29 cellular contexts compared by ENCODE assay signal in the genomic region with DNA sequence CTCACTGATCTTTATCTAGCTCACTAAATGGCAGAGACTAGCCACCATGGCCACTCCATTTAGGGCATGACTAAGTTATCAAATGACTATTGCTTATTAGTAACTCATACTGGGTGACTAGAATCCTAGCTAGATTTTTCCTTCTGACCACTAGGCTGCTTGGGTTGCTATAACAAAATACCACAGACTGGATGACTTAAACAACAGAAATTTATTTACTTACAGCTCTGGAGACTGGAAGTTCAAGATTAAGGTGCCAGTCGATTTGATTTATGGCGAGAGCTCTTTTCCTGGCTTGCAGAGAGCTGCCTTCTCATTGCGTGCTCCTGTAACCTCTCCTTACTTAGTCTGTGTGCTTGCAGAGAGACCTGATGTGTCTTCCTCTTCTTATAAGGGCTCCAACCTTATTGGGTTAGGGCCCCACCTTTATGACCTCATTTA. TPM values are rescaled to one million over a fixed set of nuclear protein-coding genes. Genes with fewer than 3 reads are reported as not detected.
DNase-seq lines count a peak whose midpoint lies in the region; ATAC-seq, FAIRE-seq and TF ChIP-seq lines count a peak whose summit lies in the region.
"Had no signal": no experiment of that assay in that cellular context is flagged by ENCODE, and none has a peak within 500 bp of the region (broad histone marks: within the 10 kb centered on the region; RNA-seq: fewer than 3 reads in every experiment).

No MANE protein-coding gene starts in this region.

- H3K23ac ChIP-seq in trophoblast cell (ENCODE audit: low read length) = no peak overlapping the region

- H3K27me3 ChIP-seq in K562 (ENCODE audit: control insufficient read depth in 2 of 2, insufficient read depth in 2 of 2, low read length in 2 of 2) = peaks cover 2 to 8% of the 10 kb centered on the region in 2 experiments; a peak in 2 of 5 replicates
- no peaks in the 10 kb centered on the region for H3K27me3 ChIP-seq in trophoblast cell (ENCODE audit: insufficient read depth, low read length)
- H3K27me3 ChIP-seq: breast epithelium, sigmoid colon, thyroid gland had no signal

- H3K36me3 ChIP-seq in K562 (ENCODE audit: control insufficient read depth, insufficient read depth, low read length) (no peaks in the 10 kb centered on the region), trophoblast cell (ENCODE audit: control insufficient read depth in 1 of 2, insufficient read depth in 2 of 2, low read length in 2 of 2) (no peaks in the 10 kb centered on the region)
- H3K36me3 ChIP-seq: breast epithelium, sigmoid colon, thyroid gland had no signal

- no peak overlapping the region for H3K27ac ChIP-seq in K562 (ENCODE audit: extremely low read depth, low read depth, low read length)
- H3K27ac ChIP-seq in trophoblast cell (ENCODE audit: low read depth, low read length) = no peak overlapping the region
- H3K27ac ChIP-seq: breast epithelium, thyroid gland had no signal

- CTCF ChIA-PET in K562 (lab: Yijun Ruan, JAX; ENCODE audit: low intra/inter-chr PET ratio) = no interaction called here

- in situ Hi-C loops in K562 (cut with MboI) = no loop called here

- H3K14ac ChIP-seq in trophoblast cell (ENCODE audit: low read length) = no peak overlapping the region

- no peak overlapping the region for H3K4me2 ChIP-seq in K562 (ENCODE audit: insufficient read depth, low read length)
- H3K4me2 ChIP-seq in trophoblast cell (ENCODE audit: low read length) = no peak overlapping the region

- H3K79me2 ChIP-seq in K562 (ENCODE audit: control insufficient read depth, insufficient read depth, low read length) (no peaks in the 10 kb centered on the region), trophoblast cell (ENCODE audit: control insufficient read depth, insufficient read depth, low read length, poor library complexity) (no peaks in the 10 kb centered on the region)

- H3K9me1 ChIP-seq in K562 (ENCODE audit: control insufficient read depth, insufficient read depth, low read length) = no peaks in the 10 kb centered on the region

- peaks cover 2% of the 10 kb centered on the region for H3K4me1 Mint-ChIP-seq in T-helper 17 cell
- H3K4me1 Mint-ChIP-seq: T-cell had no signal

- H2BK120ac ChIP-seq in trophoblast cell (ENCODE audit: insufficient read depth, low read length, poor library complexity) = no peak overlapping the region

- peak; percentile 49; the same call in 1 of the 2 replicates for TF ChIP-seq EP300 in K562 (IDR thresholded peaks at IDR 0.05; ENCODE audit: low read length)

- POLR2A ChIA-PET in K562 (lab: Yijun Ruan, JAX) = no interaction called here

- no peak for FAIRE-seq in K562 (lab: Jason Lieb, UNC)
- FAIRE-seq: GM12891, TTC549 had no signal

- H3K79me1 ChIP-seq in trophoblast cell (ENCODE audit: low read length) = no peaks in the 10 kb centered on the region

- no peak for TF ChIP-seq POLR2A in K562 (conservative IDR thresholded peaks at IDR 0.05)

- H2AFZ ChIP-seq in K562 (ENCODE audit: low read depth, low read length) (no peak overlapping the region), trophoblast cell (ENCODE audit: insufficient read depth, low read length, poor library complexity) (no peak overlapping the region)

- H3K4me1 ChIP-seq in K562 (replicated peaks in 1 of 2; ENCODE audit: control insufficient read depth in 2 of 2, insufficient read depth in 2 of 2, low read length in 2 of 2) (no peaks in the 10 kb centered on the region; a peak in 1 of 5 replicates), trophoblast cell (ENCODE audit: control insufficient read depth in 1 of 2, insufficient read depth in 2 of 2, low read length in 2 of 2) (no peaks in the 10 kb centered on the region)
- H3K4me1 ChIP-seq: breast epithelium, thyroid gland had no signal

- DNase-seq in EL (peak; percentile 70), LHCN-M2 (ENCODE audit: low read depth) (peak; percentile 26), K562 (ENCODE audit: extremely low read depth in 1 of 4, low spot score in 3 of 4) (peak in 1 of 4 experiments; percentile 24), trophoblast cell (peak; percentile 49 to 84), left lobe of liver (ENCODE audit: low spot score) (no peak), T-helper 17 cell (no peak), 8988T (no peak)
- DNase-seq: activated CD4-positive, CD25-positive, alpha-beta regulatory T cell treated with anti-CD3 and anti-CD28 coated beads, Interleukin-2, amount 50 U/mL, for 72 hours; activated naive CD4-positive, alpha-beta T cell; activated T-cell treated with anti-CD3 and anti-CD28 coated beads, Interleukin-2, amount 50 U/mL, for 4 hours; CD8-positive, alpha-beta T cell; endodermal cell; H9; KBM-7; kidney glomerular epithelial cell; NCI-H146; NCI-H524; NK-92 treated with Interleukin-12 subunit alpha and Interleukin-12 subunit beta, amount 100 ng/mL, for 24 hours; posterior cingulate gyrus; sigmoid colon; stimulated activated CD4-positive, alpha-beta T cell treated with anti-CD3 and anti-CD28 coated beads, Interleukin-15, amount 100 ng/mL, for 24 hours; T-cell; thyroid gland had no signal

- H3K9ac ChIP-seq in K562 (ENCODE audit: insufficient read depth in 1 of 2, low read depth in 2 of 2, low read length in 2 of 2) (no peak overlapping the region), trophoblast cell (ENCODE audit: low read length) (no peak overlapping the region)

- H3K4me3 ChIP-seq in K562 = no peak overlapping the region
- no peak overlapping the region for H3K4me3 ChIP-seq in trophoblast cell (ENCODE audit: low read depth, low read length)
- H3K4me3 ChIP-seq: breast epithelium, sigmoid colon, thyroid gland had no signal

- H4K20me1 ChIP-seq in K562 (replicated peaks; ENCODE audit: control insufficient read depth, insufficient read depth, low read length) = no peaks in the 10 kb centered on the region

- no peak for TF ChIP-seq CTCF in K562 (IDR thresholded peaks at IDR 0.05 in 2 of 3, conservative IDR thresholded peaks at IDR 0.05 in 1 of 3; ENCODE audit: insufficient read depth in 2 of 3, low read depth in 1 of 3, low read length in 3 of 3)

- WGBS in K562 (ENCODE audit: insufficient coverage, low coverage, missing lambda C conversion rate) = 0% methylated on average over 3 of the region's 3 CpGs
- no CpG with 5 or more reads among the region's 3 CpGs for WGBS in trophoblast cell (ENCODE audit: extremely low coverage, insufficient coverage, insufficient read length)

- H3K9me3 ChIP-seq in K562 (replicated peaks; ENCODE audit: control insufficient read depth, insufficient read depth, low read depth, low read length) = no peaks in the 10 kb centered on the region
- peaks cover 4% of the 10 kb centered on the region for H3K9me3 ChIP-seq in trophoblast cell (ENCODE audit: insufficient read depth, low read depth, low read length)
- no peaks in the 10 kb centered on the region for H3K9me3 ChIP-seq in T-helper 17 cell (ENCODE audit: control insufficient read depth, low read length, poor library complexity, severe bottlenecking)
- H3K9me3 ChIP-seq: breast epithelium, sigmoid colon, thyroid gland had no signal

- no peak overlapping the region for H2BK12ac ChIP-seq in trophoblast cell (ENCODE audit: low read length)

- H4K12ac ChIP-seq in trophoblast cell (ENCODE audit: low read depth, low read length) = no peak overlapping the region

- ATAC-seq in K562 (peak; percentile 74), left lobe of liver (no peak), T-helper 17 cell (no peak), HG02642 (IDR thresholded peaks at IDR 0.05; ENCODE audit: poor library complexity, unreplicated experiment) (no peak)
- ATAC-seq: activated T-cell treated with anti-CD3 and anti-CD28 coated beads, Interleukin-2, amount 50 U/mL, for 4 hours; CD8-positive, alpha-beta T cell; Panc1; T-cell had no signal

- no peak overlapping the region for H3K4me3 Mint-ChIP-seq in T-helper 17 cell
- H3K4me3 Mint-ChIP-seq: activated T-cell treated with anti-CD3 and anti-CD28 coated beads, Interleukin-2, amount 50 U/mL, for 4 hours; CD8-positive, alpha-beta T cell; endodermal cell; H9; stimulated activated naive CD8-positive, alpha-beta T cell treated with anti-CD3 and anti-CD28 coated beads, Interleukin-15, Interleukin-2, amounts not matched to agents 100 ng/mL and 50 ng/mL, for 24 hours; T-cell had no signal

- no peak overlapping the region for H3K4ac ChIP-seq in trophoblast cell (ENCODE audit: low read depth, low read length)

- no peak overlapping the region for H4K8ac ChIP-seq in trophoblast cell (ENCODE audit: low read depth, low read length)

- H2BK5ac ChIP-seq in trophoblast cell (ENCODE audit: low read depth, low read length, poor library complexity) = no peak overlapping the region

- no peak overlapping the region for H3K27ac Mint-ChIP-seq in T-helper 17 cell
- H3K27ac Mint-ChIP-seq: CD8-positive, alpha-beta T cell; endodermal cell; H9; stimulated activated naive CD8-positive, alpha-beta T cell treated with anti-CD3 and anti-CD28 coated beads, Interleukin-15, Interleukin-2, amounts not matched to agents 100 ng/mL and 50 ng/mL, for 24 hours; T-cell had no signal

- H3K18ac ChIP-seq in trophoblast cell (ENCODE audit: low read length) = no peak overlapping the region

- H2AK5ac ChIP-seq in trophoblast cell (ENCODE audit: low read length) = no peak overlapping the region

- peaks cover 44% of the 10 kb centered on the region for H3K27me3 Mint-ChIP-seq in T-helper 17 cell

- no peak overlapping the region for H4K91ac ChIP-seq in trophoblast cell (ENCODE audit: low read depth, low read length)

- intact Hi-C loops in K562 (cut with micrococcal nuclease) = no loop called here

- BruUV-seq in K562 (replicated peaks; lab: Mats Ljungman, UMichigan) = no TSS peak

- no peaks in the 10 kb centered on the region for H3K36me3 Mint-ChIP-seq in T-helper 17 cell (ENCODE audit: low read depth)
- H3K36me3 Mint-ChIP-seq: CD8-positive, alpha-beta T cell; T-cell had no signal

- no peak for TF ChIP-seq RAD21 in K562 (CRISPR knock-in tag; conservative IDR thresholded peaks at IDR 0.05 in 1 of 2, IDR thresholded peaks at IDR 0.05 in 1 of 2)

RNA-seq across cellular contexts. Expression of gene APC, which starts 55.0 kb away (rescaled TPM):
- total RNA-seq in LHCN-M2 (2014; rRNA removed) (25.8 and 40.0 TPM in 2 replicates), K562 (2014; rRNA removed) (24.3 and 25.5 TPM in 2 replicates), K562 (2014; rRNA removed; fragmentation: Illumina TruSeq; extraction: Trizol) (23.8 and 29.3 TPM in 2 replicates), K562 (2015; rRNA removed; fragmentation: Illumina TruSeq; extraction: Trizol) (29.1 and 29.5 TPM in 2 replicates), K562 (2021) (27.3 and 27.6 TPM in 2 replicates), left lobe of liver (18.9 TPM), T-helper 17 cell (10 to 100 TPM; 31.0 to 33.2 TPM)
- polyA plus RNA-seq in LHCN-M2 (2012) = 6.1 TPM
- total RNA-seq in K562 (2011; cell fraction: chromatin; rRNA removed; ENCODE audit: low replicate concordance) = 35.7 and 76.1 TPM in 2 replicates
- 25.2 and 36.2 TPM in 2 replicates for total RNA-seq in K562 (2011; cell fraction: nucleolus; rRNA removed)
- 42.7 and 58.9 TPM in 2 replicates for total RNA-seq in K562 (2011; cell fraction: nucleoplasm; rRNA removed)
- polyA plus RNA-seq in K562 (2011; rRNA removed) (11.8 and 15.4 TPM in 2 replicates), K562 (2014; fragmentation: Illumina TruSeq; extraction: Trizol) (14.8 and 15.4 TPM in 2 replicates), K562 (2014; fragmentation: Nextera tagmentation; extraction: Ambion mirVana) (1 to 10 TPM; 5.7 to 9.3 TPM), K562 (2014; rRNA removed) (8.9 and 10.9 TPM in 2 replicates)
- polyA plus RNA-seq in K562 (2011; cell fraction: cytosol; rRNA removed) = 5.1 and 5.9 TPM in 2 replicates
- polyA plus RNA-seq in K562 (2011; cell fraction: nucleus; rRNA removed) = 16.5 and 25.8 TPM in 2 replicates
- polyA plus RNA-seq in K562 (2012) = 7.5 and 10.9 TPM in 2 replicates
- 76.0 and 81.2 TPM in 2 replicates for polyA minus RNA-seq in K562 (2011; rRNA and poly(A)+ RNA removed)
- polyA minus RNA-seq in K562 (2011; cell fraction: cytosol; rRNA and poly(A)+ RNA removed) = 20.0 and 24.2 TPM in 2 replicates
- polyA minus RNA-seq in K562 (2011; cell fraction: nucleus; rRNA and poly(A)+ RNA removed) = 52.5 and 71.9 TPM in 2 replicates
- 10.6 and 11.3 TPM in 2 replicates for polyA plus RNA-seq in trophoblast cell (2013)

Comparison
In these comparisons a context has a peak if more than half of its experiments do, and no peak if none do; other contexts are left out.
1. DNase-seq: peak in EL (single experiment), LHCN-M2 (single experiment) and trophoblast cell (2 of 2); none in left lobe of liver (single experiment), T-helper 17 cell (0 of 3) and 8988T (single experiment).